ENCODE assay signal across 1 cellular context in genomic region chr22:46560696-46561295, GRCh38.
TF ChIP-seq lines count a peak whose summit lies in the region.

No MANE protein-coding gene starts in this region.

TF ChIP-seq in WTC11, 78 proteins besides CTCF, POLR2A, EP300 and RAD21 (continued from another document):
- TF ChIP-seq PRDM15 (CRISPR knock-in tag; IDR thresholded peaks at IDR 0.05) (no peak), ZBTB43 (CRISPR knock-in tag; IDR thresholded peaks at IDR 0.05) (no peak), ETV6 (CRISPR knock-in tag; IDR thresholded peaks at IDR 0.05) (no peak), EMX1 (CRISPR knock-in tag; IDR thresholded peaks at IDR 0.05) (no peak), MLX (CRISPR knock-in tag; IDR thresholded peaks at IDR 0.05) (no peak), ZNF396 (CRISPR knock-in tag; IDR thresholded peaks at IDR 0.05; ENCODE audit: borderline replicate concordance) (no peak), FOXP1 (CRISPR knock-in tag; IDR thresholded peaks at IDR 0.05; ENCODE audit: borderline replicate concordance) (no peak), ELF4 (CRISPR knock-in tag; IDR thresholded peaks at IDR 0.05; ENCODE audit: low read depth) (no peak)
